ENCODE assay signal across 8 cellular contexts in the genomic region with DNA sequence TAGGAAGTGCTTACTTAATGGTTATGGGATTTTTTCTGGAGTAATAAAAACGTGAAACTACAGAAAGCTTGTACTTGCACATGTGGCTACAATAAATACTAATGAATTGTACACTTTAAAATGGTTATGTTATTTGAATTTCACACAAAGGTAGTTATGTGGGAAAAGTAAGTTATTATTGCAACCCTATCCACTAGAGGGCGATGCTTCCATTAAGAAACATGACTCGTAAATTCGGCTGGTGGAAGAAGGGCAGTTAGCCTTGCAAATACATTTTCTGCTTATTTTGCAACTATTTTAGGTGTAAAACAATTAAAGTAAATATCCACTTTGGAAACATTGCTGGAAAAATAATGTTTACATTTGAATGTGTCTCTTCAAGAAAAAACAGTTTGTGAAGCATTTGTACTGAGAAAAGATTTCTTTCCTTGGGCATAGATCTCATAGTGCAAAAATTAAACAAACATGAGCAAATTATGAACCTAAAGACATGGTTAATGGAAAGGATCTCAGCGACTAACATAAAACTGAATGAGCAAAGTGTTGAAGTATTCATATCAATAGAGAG.
DNase-seq lines count a peak whose midpoint lies in the region; ATAC-seq and TF ChIP-seq lines count a peak whose summit lies in the region.

No MANE protein-coding gene starts in this region.

- ATAC-seq in GM19328 (IDR thresholded peaks at IDR 0.05; ENCODE audit: unreplicated experiment), result peak; percentile 59

- no peak overlapping the region for H3K27ac Mint-ChIP-seq in Calu3 (ENCODE audit: unreplicated experiment)

- no peaks in the 10 kb centered on the region for H3K27me3 Mint-ChIP-seq in Calu3 (ENCODE audit: unreplicated experiment)

- CTCF ChIA-PET in Calu3 (lab: Charles Lee), result no interaction called here

- intact Hi-C loops in Calu3 (cut with micrococcal nuclease; ENCODE audit: unreplicated experiment), result loop anchor here (1.0 to 5.0 kb wide), 4 partner anchors 161 to 473 kb away; no protein-coding TSS in a partner anchor

- peak; percentile 38 for DNase-seq in Calu3
- DNase-seq in HuH-7.5 (ENCODE audit: low spot score), result peak; percentile 8
- DNase-seq in NOMO-1 treated with dmso at 0.1 percent for 144 hours (lab: John Stamatoyannopoulos, UW; ENCODE audit: unreplicated experiment), result peak; percentile 1
- peak; percentile 91 for DNase-seq in dedifferentiated amniotic fluid mesenchymal stem cell (ENCODE audit: extremely low spot score)
- DNase-seq in mucosa of gallbladder (ENCODE audit: low spot score), result peak; percentile 26
- no peak for DNase-seq in NCI-H69 (lab: John Stamatoyannopoulos, UW)
- DNase-seq in NK-92 (lab: John Stamatoyannopoulos, UW; ENCODE audit: unreplicated experiment), result no peak

- peaks cover under 1% of the 10 kb centered on the region for H3K4me1 Mint-ChIP-seq in Calu3 (ENCODE audit: low read depth, unreplicated experiment)

- H3K4me3 Mint-ChIP-seq in Calu3 (ENCODE audit: low read depth, unreplicated experiment), result no peak overlapping the region

- H3K36me3 Mint-ChIP-seq in Calu3 (ENCODE audit: insufficient read depth, unreplicated experiment), result no peaks in the 10 kb centered on the region

- BruUV-seq in Calu3 (replicated peaks; lab: Mats Ljungman, UMichigan), result no TSS peak

- TF ChIP-seq CTCF in Calu3 (IDR thresholded peaks at IDR 0.05; ENCODE audit: unreplicated experiment), result peak; percentile 40

- no peaks in the 10 kb centered on the region for H3K9me3 Mint-ChIP-seq in Calu3 (ENCODE audit: low read depth, unreplicated experiment)

Comparison
In these comparisons a context has a peak if more than half of its experiments do, and no peak if none do; other contexts are left out.
1. DNase-seq: peak in Calu3 (single experiment), HuH-7.5 (single experiment), NOMO-1 treated with dmso at 0.1 percent for 144 hours (single experiment), dedifferentiated amniotic fluid mesenchymal stem cell (single experiment) and mucosa of gallbladder (single experiment); none in NCI-H69 (single experiment) and NK-92 (single experiment).